ENCODE assay signal across 11 cellular contexts in genomic region chr5:2754621-2755370, GRCh38. TPM values are rescaled to one million over a fixed set of nuclear protein-coding genes. Genes with fewer than 3 reads are reported as not detected.
DNase-seq lines count a peak whose midpoint lies in the region; ATAC-seq and TF ChIP-seq lines count a peak whose summit lies in the region.
"Had no signal": no experiment of that assay in that cellular context is flagged by ENCODE, and none has a peak within 500 bp of the region (broad histone marks: within the 10 kb centered on the region; RNA-seq: fewer than 3 reads in every experiment).

No MANE protein-coding gene starts in this region.

- no peak overlapping the region for H3K27ac Mint-ChIP-seq in nephron progenitor cell

- ATAC-seq in HG03571 (IDR thresholded peaks at IDR 0.05; ENCODE audit: unreplicated experiment) = no peak

- H3K9me3 ChIP-seq in esophagus muscularis mucosa = no peaks in the 10 kb centered on the region

- CTCF ChIA-PET in BJ (lab: Yijun Ruan, JAX) = interaction anchor here (0.7 kb wide), 1 partner anchor 1410 kb away, joined by 3 read pairs; no protein-coding TSS in a partner anchor

- H3K36me3 Mint-ChIP-seq in nephron progenitor cell (ENCODE audit: low read depth) = peaks cover 5% of the 10 kb centered on the region

- TF ChIP-seq EP300 in esophagus muscularis mucosa (IDR thresholded peaks at IDR 0.05) = no peak

- H3K27ac ChIP-seq in esophagus muscularis mucosa (replicated peaks in 1 of 4) = no peak overlapping the region
- H3K27ac ChIP-seq: C4-2B had no signal

- H3K4me3 Mint-ChIP-seq in nephron progenitor cell = peak overlapping the region; percentile 75

- H3K9me3 Mint-ChIP-seq in nephron progenitor cell = peaks cover 4% of the 10 kb centered on the region

- H3K4me1 ChIP-seq in esophagus muscularis mucosa = peaks cover 27 to 72% (median 65%) of the 10 kb centered on the region in 4 donors

- no peaks in the 10 kb centered on the region for H3K27me3 ChIP-seq in BJ (ENCODE audit: control insufficient read depth, insufficient read depth, low read length)
- peaks cover 0 to 98% (median 67%) of the 10 kb centered on the region in 4 donors for H3K27me3 ChIP-seq in esophagus muscularis mucosa

- no peak for TF ChIP-seq POLR2A in esophagus muscularis mucosa (IDR thresholded peaks at IDR 0.05; ENCODE audit: low read depth)

- peaks cover 53% of the 10 kb centered on the region for H3K4me1 Mint-ChIP-seq in nephron progenitor cell

- no peak overlapping the region for H3K4me3 ChIP-seq in BJ (ENCODE audit: low read depth, low read length)
- H3K4me3 ChIP-seq in Jurkat, Clone E6-1 (ENCODE audit: low read length) = peak overlapping the region; percentile 23
- H3K4me3 ChIP-seq in esophagus muscularis mucosa = peak overlapping the region in 2 of 4 donors; percentile 23 to 36

- POLR2A ChIA-PET in BJ (lab: Charles Lee) = no interaction called here

- no peaks in the 10 kb centered on the region for H3K36me3 ChIP-seq in BJ (ENCODE audit: control insufficient read depth, insufficient read depth, low read length)
- H3K36me3 ChIP-seq in esophagus muscularis mucosa = no peaks in the 10 kb centered on the region

- TF ChIP-seq CTCF in BJ (IDR thresholded peaks at IDR 0.05; ENCODE audit: insufficient read depth, low read depth, low read length) = 0 out of 2 replicates have a peak, but pooled peaks have one; percentile 3
- TF ChIP-seq CTCF in esophagus muscularis mucosa (IDR thresholded peaks at IDR 0.05) = no peak
- peak; percentile 45 for TF ChIP-seq CTCF in nephron progenitor cell (IDR thresholded peaks at IDR 0.05)

- WGBS in esophagus muscularis mucosa = 4% methylated on average over 54 of the region's 72 CpGs

- DNase-seq in BJ (ENCODE audit: low read depth) (no peak), esophagus muscularis mucosa (ENCODE audit: extremely low spot score) (peak; percentile 66), nephron progenitor cell (peak; percentile 75), HPDE6-E6E7 (ENCODE audit: extremely low spot score) (no peak), NCI-H2171 treated with DMSO at 0.1 percent for 48 hours (lab: John Stamatoyannopoulos, UW) (no peak), NAMALWA (ENCODE audit: low spot score) (no peak)
- no peak for DNase-seq in Jurkat, Clone E6-1 (ENCODE audit: low read depth, low spot score)
- DNase-seq: NCI-H446; stimulated activated CD4-positive, alpha-beta T cell treated with anti-CD3 and anti-CD28 coated beads, Interleukin-12 subunit alpha, Interleukin-12 subunit beta, amount 100 ng/mL, for 4 hours had no signal

- intact Hi-C loops in esophagus muscularis mucosa (cut with DNase I) = no loop called here

- H3K27me3 Mint-ChIP-seq in nephron progenitor cell (ENCODE audit: low read depth, poor library complexity) = peaks cover 86% of the 10 kb centered on the region

RNA-seq across cellular contexts. Expression of gene IRX2, which starts 3.3 kb away (rescaled TPM):
- 1.8 and 2.7 TPM in 2 replicates for polyA plus RNA-seq in BJ (2011; rRNA removed)
- polyA minus RNA-seq in BJ (2011; rRNA and poly(A)+ RNA removed) = 1.2 and 2.2 TPM in 2 replicates
- polyA plus RNA-seq in Jurkat, Clone E6-1 (2012; ENCODE audit: insufficient read depth, insufficient read length) = not detected
- total RNA-seq in esophagus muscularis mucosa = under 1 TPM in 2 of 4 donors, not detected in 2; 0.17 to 0.26 TPM

Comparison
In these comparisons a context has a peak if more than half of its experiments do, and no peak if none do; other contexts are left out.
1. DNase-seq: peak in esophagus muscularis mucosa (single experiment) and nephron progenitor cell (single experiment); none in BJ (single experiment), Jurkat, Clone E6-1 (single experiment), HPDE6-E6E7 (single experiment), NCI-H2171 treated with DMSO at 0.1 percent for 48 hours (single experiment) and NAMALWA (single experiment).
2. CTCF ChIP-seq: peak in BJ (single experiment) and nephron progenitor cell (single experiment); none in esophagus muscularis mucosa (0 of 3).